Comparison of ENCODE assay signal across 19 cellular contexts in the genomic region with DNA sequence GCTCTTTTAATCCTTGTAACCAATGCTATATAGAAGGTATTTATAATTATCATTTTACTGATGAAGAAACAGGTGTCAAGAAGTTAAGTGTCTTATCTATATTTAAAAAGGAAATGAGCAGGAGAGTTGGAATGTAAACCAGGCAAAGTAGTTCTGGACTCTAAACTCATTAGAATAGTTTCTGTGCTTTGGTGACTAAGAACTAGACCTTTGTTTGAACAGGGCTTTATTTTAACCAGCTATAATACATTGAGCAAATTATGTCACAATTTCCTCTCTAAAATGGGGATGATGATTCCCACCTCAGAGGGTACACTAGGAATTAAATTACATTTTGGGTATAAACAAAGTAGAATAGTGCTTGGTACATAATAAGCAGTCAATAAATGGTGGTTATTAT.
A peak's percentile ranks its signal among the peaks of the same experiment; 100 is the strongest.
DNase-seq lines count a peak whose midpoint lies in the region; ATAC-seq and TF ChIP-seq lines count a peak whose summit lies in the region.
"Had no signal": no experiment of that assay in that cellular context is flagged by ENCODE, and none has a peak within 500 bp of the region (broad histone marks: within the 10 kb centered on the region; RNA-seq: fewer than 3 reads in every experiment).

No MANE protein-coding gene starts in this region.

- TF ChIP-seq POLR2A in testis (IDR thresholded peaks at IDR 0.05): no peak

- no peak overlapping the region for H4K8ac ChIP-seq in mesenchymal stem cell (ENCODE audit: low read length)

- H3K4me2 ChIP-seq in mesenchymal stem cell (ENCODE audit: low read length, poor library complexity, severe bottlenecking): no peak overlapping the region

- no peak overlapping the region for H3K23ac ChIP-seq in mesenchymal stem cell (ENCODE audit: low read length in 2 of 2)

- no peak overlapping the region for H2BK5ac ChIP-seq in mesenchymal stem cell (ENCODE audit: low read depth, low read length, poor library complexity, severe bottlenecking)

- H2AFZ ChIP-seq in mesenchymal stem cell (ENCODE audit: low read depth, low read length): no peak overlapping the region

- H2BK120ac ChIP-seq in mesenchymal stem cell (ENCODE audit: low read depth, low read length): no peak overlapping the region

- H3K4me1 ChIP-seq in mesenchymal stem cell (ENCODE audit: control insufficient read depth, insufficient read depth, low read depth, low read length): no peaks in the 10 kb centered on the region
- no peaks in the 10 kb centered on the region for H3K4me1 ChIP-seq in testis
- H3K4me1 ChIP-seq: right atrium auricular region, tibial nerve had no signal

- no peak overlapping the region for H3K4ac ChIP-seq in mesenchymal stem cell (ENCODE audit: low read depth in 1 of 2, low read length in 2 of 2)

- H3K27ac ChIP-seq in mesenchymal stem cell (ENCODE audit: low read length, poor library complexity, severe bottlenecking) (no peak overlapping the region), testis (no peak overlapping the region)
- H3K27ac ChIP-seq: neutrophil, right atrium auricular region, SK-N-MC, tibial nerve had no signal

- no peaks in the 10 kb centered on the region for H3K79me1 ChIP-seq in mesenchymal stem cell (replicated peaks; ENCODE audit: low read length, poor library complexity, severe bottlenecking)

- H3K27me3 ChIP-seq in mesenchymal stem cell (ENCODE audit: control insufficient read depth in 1 of 2, insufficient read depth in 1 of 2, low read length in 2 of 2) (no peaks in the 10 kb centered on the region), testis (no peaks in the 10 kb centered on the region)
- H3K27me3 ChIP-seq: neutrophil, right atrium auricular region, tibial nerve had no signal

- peak; percentile 52 for ATAC-seq in esophagus mucosa
- ATAC-seq in GM18502 (IDR thresholded peaks at IDR 0.05; ENCODE audit: poor library complexity, unreplicated experiment): no peak

- H3K36me3 ChIP-seq in mesenchymal stem cell (ENCODE audit: control insufficient read depth in 1 of 2, insufficient read depth in 2 of 2, low read depth in 1 of 2, low read length in 2 of 2) (no peaks in the 10 kb centered on the region), testis (ENCODE audit: low read depth, missing control alignments) (no peaks in the 10 kb centered on the region)
- H3K36me3 ChIP-seq: neutrophil, right atrium auricular region, tibial nerve had no signal

- H2BK15ac ChIP-seq in mesenchymal stem cell (ENCODE audit: low read depth, poor library complexity, severe bottlenecking): no peak overlapping the region

- H3K4me3 ChIP-seq in mesenchymal stem cell (ENCODE audit: insufficient read depth in 1 of 2, low read depth in 1 of 2, low read length in 2 of 2) (no peak overlapping the region), testis (no peak overlapping the region)
- H3K4me3 ChIP-seq: right atrium auricular region, SK-N-MC, tibial nerve had no signal

- intact Hi-C loops in testis (cut with DNase I; ENCODE audit: low total_unique reads): no loop called here

- H3K14ac ChIP-seq in mesenchymal stem cell (ENCODE audit: low read length in 2 of 2): no peak overlapping the region

- TF ChIP-seq CTCF in testis (IDR thresholded peaks at IDR 0.05): no peak

- H3K9ac ChIP-seq in mesenchymal stem cell (ENCODE audit: low read length): no peak overlapping the region

- no peak overlapping the region for H2AK5ac ChIP-seq in mesenchymal stem cell (ENCODE audit: low read length, severe bottlenecking)

- no peaks in the 10 kb centered on the region for H3K9me3 ChIP-seq in mesenchymal stem cell (ENCODE audit: control insufficient read depth, low read length)
- H3K9me3 ChIP-seq in testis: no peaks in the 10 kb centered on the region
- H3K9me3 ChIP-seq: neutrophil, right atrium auricular region, tibial nerve had no signal

- no peak overlapping the region for H2BK12ac ChIP-seq in mesenchymal stem cell (ENCODE audit: low read length in 2 of 2)

- no peak overlapping the region for H4K91ac ChIP-seq in mesenchymal stem cell (ENCODE audit: low read length)

- DNase-seq in AG20443 (ENCODE audit: low spot score) (peak; percentile 31), M059J (ENCODE audit: low read depth) (peak; percentile 35), mesenchymal stem cell (peak; percentile 26), hepatic stellate cell (ENCODE audit: low spot score) (no peak), NCI-H526 treated with DMSO at 0.1 percent for 48 hours (lab: John Stamatoyannopoulos, UW) (no peak), testis (no peak)
- DNase-seq: activated naive CD8-positive, alpha-beta T cell treated with anti-CD3 and anti-CD28 coated beads, Interleukin-2, amount 10 ng/mL, durations not matched to agents 7 days and 5 days; central memory CD4-positive, alpha-beta T cell; effector CD4-positive, alpha-beta T cell; NCI-H1436; NCI-H2171 treated with DMSO at 0.1 percent for 48 hours; stimulated activated naive CD4-positive, alpha-beta T cell; T1000 had no signal

- H3K18ac ChIP-seq in mesenchymal stem cell (ENCODE audit: low read depth in 1 of 2, low read length in 2 of 2): no peak overlapping the region

Comparison
In these comparisons a context has a peak if more than half of its experiments do, and no peak if none do; other contexts are left out.
1. DNase-seq: peak in AG20443 (single experiment), M059J (single experiment) and mesenchymal stem cell (single experiment); none in hepatic stellate cell (single experiment), NCI-H526 treated with DMSO at 0.1 percent for 48 hours (single experiment) and testis (single experiment).